In the genomic region with DNA sequence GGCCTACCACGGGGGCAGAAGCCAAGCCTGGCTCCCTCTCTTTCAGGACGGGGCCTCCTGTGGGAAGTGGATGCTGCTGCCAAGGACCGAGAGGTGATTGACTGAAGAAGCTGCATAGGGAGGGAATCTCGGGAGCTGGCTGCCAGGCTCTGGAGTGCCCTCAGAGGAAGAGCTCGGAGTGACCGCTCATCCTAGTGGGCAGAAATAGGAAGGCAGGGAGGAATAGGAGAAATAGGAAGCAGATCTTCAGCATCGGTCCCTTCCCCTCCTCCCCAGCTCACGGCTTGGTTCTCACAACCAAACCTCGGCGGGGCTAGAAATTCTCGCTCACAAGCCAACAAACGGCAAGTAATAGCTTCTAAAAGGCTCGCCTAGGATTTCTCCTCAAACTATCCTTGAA, we compare ENCODE assay signal across 18 cellular contexts.
DNase-seq lines count a peak whose midpoint lies in the region; ATAC-seq and TF ChIP-seq lines count a peak whose summit lies in the region.
"Had no signal": no experiment of that assay in that cellular context is flagged by ENCODE, and none has a peak within 500 bp of the region (broad histone marks: within the 10 kb centered on the region; RNA-seq: fewer than 3 reads in every experiment).

No MANE protein-coding gene starts in this region.

- H3K4me1 ChIP-seq in adipocyte (ENCODE audit: control insufficient read depth, insufficient read depth, low read length) (peaks cover 52% of the 10 kb centered on the region), gastroesophageal sphincter (peaks cover 4 to 60% (median 38%) of the 10 kb centered on the region in 3 donors), sigmoid colon (peaks cover 0 to 60% (median 59%) of the 10 kb centered on the region in 4 donors)
- H3K4me1 ChIP-seq: colonic mucosa had no signal

- H3K27me3 ChIP-seq in adipocyte (replicated peaks; ENCODE audit: control insufficient read depth, insufficient read depth, low read length) (no peaks in the 10 kb centered on the region), gastroesophageal sphincter (no peaks in the 10 kb centered on the region), sigmoid colon (no peaks in the 10 kb centered on the region)
- H3K27me3 ChIP-seq: colonic mucosa, upper lobe of right lung had no signal

- H3K9me3 ChIP-seq in adipocyte (ENCODE audit: control insufficient read depth, low read length) = peaks cover 6% of the 10 kb centered on the region
- no peaks in the 10 kb centered on the region for H3K9me3 ChIP-seq in gastroesophageal sphincter
- H3K9me3 ChIP-seq in sigmoid colon = peaks cover 0 to 2% (median 0%) of the 10 kb centered on the region in 4 donors
- H3K9me3 ChIP-seq: colonic mucosa, upper lobe of right lung had no signal

- peak overlapping the region; percentile 71 for H3K9ac ChIP-seq in adipocyte (ENCODE audit: low read length)

- TF ChIP-seq POLR2A in gastroesophageal sphincter (IDR thresholded peaks at IDR 0.05) (no peak), sigmoid colon (IDR thresholded peaks at IDR 0.05) (no peak)

- H3K27ac ChIP-seq in gastroesophageal sphincter (peak overlapping the region in 3 of 4 donors; percentile 63 to 70 (median 67)), sigmoid colon (peak overlapping the region; percentile 57 to 88 (median 74))
- H3K27ac ChIP-seq: colonic mucosa, upper lobe of right lung had no signal

- TF ChIP-seq EP300 in gastroesophageal sphincter (IDR thresholded peaks at IDR 0.05) (no peak), sigmoid colon (IDR thresholded peaks at IDR 0.05) (no peak)

- DNase-seq in GM03348 (ENCODE audit: low spot score) (peak; percentile 61), adipocyte (ENCODE audit: low read depth) (no peak), sigmoid colon (peak; percentile 68), HUDEP-2 (lab: John Stamatoyannopoulos, UW; ENCODE audit: unreplicated experiment in 76 of 76) (no peak), NCI-H1092 (lab: John Stamatoyannopoulos, UW) (no peak)
- DNase-seq in stimulated activated CD8-positive, alpha-beta memory T cell treated with anti-CD3 and anti-CD28 coated beads, Interleukin-4, amount 100 ng/mL, for 48 hours = no peak
- DNase-seq: activated CD4-positive, alpha-beta T cell treated with anti-CD3 and anti-CD28 coated beads, Interleukin-2, amount 10 ng/mL, durations not matched to agents 7 days and 5 days; activated naive CD8-positive, alpha-beta T cell treated with anti-CD3 and anti-CD28 coated beads for 36 hours; activated T-cell treated with anti-CD3 and anti-CD28 coated beads, Interleukin-2, amount 50 U/mL, for 4 hours; hippocampal formation; naive thymus-derived CD4-positive, alpha-beta T cell; NCI-H1105; NCI-H2227 treated with DMSO at 0.1 percent for 48 hours; stimulated activated CD4-positive, alpha-beta T cell treated with anti-CD3 and anti-CD28 coated beads, Interleukin-4, amount 100 ng/mL, for 4 hours; upper lobe of right lung had no signal

- peak overlapping the region; percentile 56 for H3K4me3 ChIP-seq in adipocyte (ENCODE audit: low read length)
- no peak overlapping the region for H3K4me3 ChIP-seq in gastroesophageal sphincter
- H3K4me3 ChIP-seq in sigmoid colon = no peak overlapping the region
- H3K4me3 ChIP-seq: colonic mucosa, upper lobe of right lung had no signal

- intact Hi-C loops in sigmoid colon (cut with DNase I) = no loop called here

- ATAC-seq in gastroesophageal sphincter (peak; percentile 27), esophagus mucosa (no peak)
- ATAC-seq: activated T-cell treated with anti-CD3 and anti-CD28 coated beads, Interleukin-2, amount 50 U/mL, for 4 hours; naive thymus-derived CD4-positive, alpha-beta T cell; upper lobe of right lung had no signal

- TF ChIP-seq CTCF in gastroesophageal sphincter (IDR thresholded peaks at IDR 0.05) (peak in 3 of 4 experiments; percentile 15 to 29 (median 16)), sigmoid colon (IDR thresholded peaks at IDR 0.05) (peak in 2 of 4 experiments; percentile 9 to 13)

- WGBS in gastroesophageal sphincter (ENCODE audit: low coverage in 1 of 2), 2 donors = 52 to 64% methylated on average over 6 to 8 of the region's 13 CpGs
- WGBS in sigmoid colon, 2 donors = 82 to 88% methylated on average over 13 of the region's 13 CpGs

- no peaks in the 10 kb centered on the region for H3K36me3 ChIP-seq in adipocyte (ENCODE audit: control insufficient read depth, insufficient read depth, low read length, severe bottlenecking)
- no peaks in the 10 kb centered on the region for H3K36me3 ChIP-seq in gastroesophageal sphincter
- no peaks in the 10 kb centered on the region for H3K36me3 ChIP-seq in sigmoid colon
- H3K36me3 ChIP-seq: colonic mucosa, upper lobe of right lung had no signal

Comparison
In these comparisons a context has a peak if more than half of its experiments do, and no peak if none do; other contexts are left out.
1. DNase-seq: peak in GM03348 (single experiment) and sigmoid colon (single experiment); none in adipocyte (single experiment), stimulated activated CD8-positive, alpha-beta memory T cell treated with anti-CD3 and anti-CD28 coated beads, Interleukin-4, amount 100 ng/mL, for 48 hours (single experiment), HUDEP-2 (0 of 76) and NCI-H1092 (single experiment).